ENCODE assay signal across 3 cellular contexts in genomic region chr16:74422086-74422485, GRCh38. TPM values are rescaled to one million over a fixed set of nuclear protein-coding genes. Genes with fewer than 3 reads are reported as not detected.
"Had no signal": no experiment of that assay in that cellular context is flagged by ENCODE, and none has a peak within 500 bp of the region (broad histone marks: within the 10 kb centered on the region; RNA-seq: fewer than 3 reads in every experiment).

No MANE protein-coding gene starts in this region.

RNA-seq across cellular contexts. Expression of gene CLEC18B, which starts 0.8 kb away (rescaled TPM):
- total RNA-seq: ascending aorta had no signal

RNA-seq across cellular contexts. Expression of gene NPIPB15, which starts 46.0 kb away (rescaled TPM):
- total RNA-seq: activated CD8-positive, alpha-beta memory T cell treated with anti-CD3 and anti-CD28 coated beads, Interleukin-2, amount 10 ng/mL, durations not matched to agents 7 days and 5 days; activated naive CD8-positive, alpha-beta T cell treated with anti-CD3 and anti-CD28 coated beads, Interleukin-2, amount 10 ng/mL, durations not matched to agents 7 days and 5 days; ascending aorta had no signal
